Comparison of ENCODE assay signal across 9 cellular contexts in genomic region chr11:61829806-61830205, GRCh38. TPM values are rescaled to one million over a fixed set of nuclear protein-coding genes. Genes with fewer than 3 reads are reported as not detected.
A peak's percentile ranks its signal among the peaks of the same experiment; 100 is the strongest.
DNase-seq lines count a peak whose midpoint lies in the region; ATAC-seq lines count a peak whose summit lies in the region.
"Had no signal": no experiment of that assay in that cellular context is flagged by ENCODE, and none has a peak within 500 bp of the region (broad histone marks: within the 10 kb centered on the region; RNA-seq: fewer than 3 reads in every experiment).

No MANE protein-coding gene starts in this region.

- no peaks in the 10 kb centered on the region for H3K27me3 Mint-ChIP-seq in activated CD4-positive, alpha-beta T cell treated with anti-CD3 and anti-CD28 coated beads, Interleukin-2, amount 10 ng/mL, durations not matched to agents 24 days and 14 days
- H3K27me3 Mint-ChIP-seq in activated naive CD8-positive, alpha-beta T cell treated with anti-CD3 and anti-CD28 coated beads, Interleukin-2, amount 10 ng/mL, durations not matched to agents 7 days and 5 days, result no peaks in the 10 kb centered on the region
- peaks cover 0 to 6% (median 2%) of the 10 kb centered on the region in 3 donors for H3K27me3 Mint-ChIP-seq in immature natural killer cell (ENCODE audit: low read depth in 3 of 3)

- no peaks in the 10 kb centered on the region for H3K9me3 Mint-ChIP-seq in activated CD4-positive, alpha-beta T cell treated with anti-CD3 and anti-CD28 coated beads, Interleukin-2, amount 10 ng/mL, durations not matched to agents 24 days and 14 days
- no peaks in the 10 kb centered on the region for H3K9me3 Mint-ChIP-seq in activated naive CD8-positive, alpha-beta T cell treated with anti-CD3 and anti-CD28 coated beads, Interleukin-2, amount 10 ng/mL, durations not matched to agents 7 days and 5 days
- no peaks in the 10 kb centered on the region for H3K9me3 Mint-ChIP-seq in immature natural killer cell
- H3K9me3 Mint-ChIP-seq: IgD-negative memory B cell had no signal

- peak overlapping the region; percentile 92 for H3K4me3 Mint-ChIP-seq in activated CD4-positive, alpha-beta T cell treated with anti-CD3 and anti-CD28 coated beads, Interleukin-2, amount 10 ng/mL, durations not matched to agents 24 days and 14 days
- H3K4me3 Mint-ChIP-seq in activated naive CD8-positive, alpha-beta T cell treated with anti-CD3 and anti-CD28 coated beads, Interleukin-2, amount 10 ng/mL, durations not matched to agents 7 days and 5 days, result peak overlapping the region; percentile 94
- H3K4me3 Mint-ChIP-seq in immature natural killer cell, result peak overlapping the region; percentile 90 to 95 (median 92)

- peak overlapping the region; percentile 91 for H3K27ac ChIP-seq in substantia nigra (ENCODE audit: low read depth, low read length, poor library complexity, severe bottlenecking)

- no peak overlapping the region for H3K27ac Mint-ChIP-seq in activated CD4-positive, alpha-beta T cell treated with anti-CD3 and anti-CD28 coated beads, Interleukin-2, amount 10 ng/mL, durations not matched to agents 24 days and 14 days
- H3K27ac Mint-ChIP-seq in activated naive CD8-positive, alpha-beta T cell treated with anti-CD3 and anti-CD28 coated beads, Interleukin-2, amount 10 ng/mL, durations not matched to agents 7 days and 5 days, result peak overlapping the region; percentile 89
- peak overlapping the region in 4 of 6 donors; percentile 0 to 94 (median 75) for H3K27ac Mint-ChIP-seq in immature natural killer cell
- H3K27ac Mint-ChIP-seq: IgD-negative memory B cell had no signal

- intact Hi-C loops in activated CD4-positive, alpha-beta T cell treated with anti-CD3 and anti-CD28 coated beads, Interleukin-2, amount 10 ng/mL, durations not matched to agents 24 days and 14 days (cut with micrococcal nuclease), result loop anchor here (5.0 to 10.0 kb wide), 4 partner anchors 137 to 725 kb away; partner anchors contain the start of genes FTH1, INCENP and SDHAF2

- peaks cover 58% of the 10 kb centered on the region for H3K4me1 Mint-ChIP-seq in activated CD4-positive, alpha-beta T cell treated with anti-CD3 and anti-CD28 coated beads, Interleukin-2, amount 10 ng/mL, durations not matched to agents 24 days and 14 days
- H3K4me1 Mint-ChIP-seq in activated naive CD8-positive, alpha-beta T cell treated with anti-CD3 and anti-CD28 coated beads, Interleukin-2, amount 10 ng/mL, durations not matched to agents 7 days and 5 days, result peaks cover 56% of the 10 kb centered on the region
- peaks cover 65 to 67% of the 10 kb centered on the region in 2 donors for H3K4me1 Mint-ChIP-seq in immature natural killer cell

- POLR2A ChIA-PET in activated naive CD8-positive, alpha-beta T cell treated with anti-CD3 and anti-CD28 coated beads, Interleukin-2, amount 10 ng/mL, durations not matched to agents 7 days and 5 days (lab: Charles Lee), result interaction anchor here (0.7 to 7.2 kb wide), 3 partner anchors 13 to 37 kb away, joined by 3 to 140 read pairs (median 21); partner anchors contain the start of genes FADS1, FEN1 and TMEM258

- peaks cover 27% of the 10 kb centered on the region for H3K36me3 Mint-ChIP-seq in activated CD4-positive, alpha-beta T cell treated with anti-CD3 and anti-CD28 coated beads, Interleukin-2, amount 10 ng/mL, durations not matched to agents 24 days and 14 days (ENCODE audit: low read depth)
- H3K36me3 Mint-ChIP-seq in activated naive CD8-positive, alpha-beta T cell treated with anti-CD3 and anti-CD28 coated beads, Interleukin-2, amount 10 ng/mL, durations not matched to agents 7 days and 5 days, result peaks cover 31% of the 10 kb centered on the region
- no peaks in the 10 kb centered on the region for H3K36me3 Mint-ChIP-seq in immature natural killer cell

- DNase-seq in activated CD4-positive, alpha-beta T cell treated with anti-CD3 and anti-CD28 coated beads, Interleukin-2, amount 10 ng/mL, durations not matched to agents 24 days and 14 days, result no peak
- DNase-seq in activated CD4-positive, alpha-beta T cell treated with anti-CD3 and anti-CD28 coated beads, Interleukin-2, amount 50 U/mL, for 48 hours, result no peak
- no peak for DNase-seq in activated naive CD8-positive, alpha-beta T cell treated with anti-CD3 and anti-CD28 coated beads, Interleukin-2, amount 10 ng/mL, durations not matched to agents 7 days and 5 days
- no peak for DNase-seq in immature natural killer cell
- no peak for DNase-seq in substantia nigra (lab: John Stamatoyannopoulos, UW)
- no peak for DNase-seq in DMS53 (lab: John Stamatoyannopoulos, UW)

- ATAC-seq in activated naive CD8-positive, alpha-beta T cell treated with anti-CD3 and anti-CD28 coated beads, Interleukin-2, amount 10 ng/mL, durations not matched to agents 7 days and 5 days (ENCODE audit: low read depth), result no peak
- no peak for ATAC-seq in HG03280 (IDR thresholded peaks at IDR 0.05; ENCODE audit: unreplicated experiment)
- no peak for ATAC-seq in GM19395 (IDR thresholded peaks at IDR 0.05; ENCODE audit: unreplicated experiment)

RNA-seq across cellular contexts. Expression of gene FADS2, which starts 1.7 kb away (rescaled TPM):
- total RNA-seq in activated CD4-positive, alpha-beta T cell treated with anti-CD3 and anti-CD28 coated beads, Interleukin-2, amount 10 ng/mL, durations not matched to agents 24 days and 14 days, result 278 and 283 TPM in 2 replicates
- 100 to 1,000 TPM; 245 to 280 TPM for total RNA-seq in activated naive CD8-positive, alpha-beta T cell treated with anti-CD3 and anti-CD28 coated beads, Interleukin-2, amount 10 ng/mL, durations not matched to agents 7 days and 5 days
- polyA plus RNA-seq in immature natural killer cell, result 10 to 100 TPM; 21.9 to 28.7 (median 22.0) TPM

RNA-seq across cellular contexts. Expression of gene FADS1, which starts 13.0 kb away (rescaled TPM):
- 92.5 and 94.7 TPM in 2 replicates for total RNA-seq in activated CD4-positive, alpha-beta T cell treated with anti-CD3 and anti-CD28 coated beads, Interleukin-2, amount 10 ng/mL, durations not matched to agents 24 days and 14 days
- 10 to 100 TPM; 53.2 to 54.7 TPM for total RNA-seq in activated naive CD8-positive, alpha-beta T cell treated with anti-CD3 and anti-CD28 coated beads, Interleukin-2, amount 10 ng/mL, durations not matched to agents 7 days and 5 days
- 10 to 100 TPM; 11.5 to 18.7 (median 17.7) TPM for polyA plus RNA-seq in immature natural killer cell

RNA-seq across cellular contexts. Expression of gene FEN1, which starts 37.1 kb away (rescaled TPM):
- 144 and 152 TPM in 2 replicates for total RNA-seq in activated CD4-positive, alpha-beta T cell treated with anti-CD3 and anti-CD28 coated beads, Interleukin-2, amount 10 ng/mL, durations not matched to agents 24 days and 14 days
- 10 to 100 TPM; 87.1 to 88.7 TPM for total RNA-seq in activated naive CD8-positive, alpha-beta T cell treated with anti-CD3 and anti-CD28 coated beads, Interleukin-2, amount 10 ng/mL, durations not matched to agents 7 days and 5 days
- polyA plus RNA-seq in immature natural killer cell, result 10 to 100 TPM; 20.3 to 31.3 (median 24.6) TPM

RNA-seq across cellular contexts. Expression of gene TMEM258, which starts 37.4 kb away (rescaled TPM):
- total RNA-seq in activated CD4-positive, alpha-beta T cell treated with anti-CD3 and anti-CD28 coated beads, Interleukin-2, amount 10 ng/mL, durations not matched to agents 24 days and 14 days, result 179 and 187 TPM in 2 replicates
- total RNA-seq in activated naive CD8-positive, alpha-beta T cell treated with anti-CD3 and anti-CD28 coated beads, Interleukin-2, amount 10 ng/mL, durations not matched to agents 7 days and 5 days, result 100 to 1,000 TPM; 127 to 140 TPM
- polyA plus RNA-seq in immature natural killer cell, result 100 to 1,000 TPM; 160 to 274 (median 225) TPM
